1 cellular context compared by ENCODE assay signal in genomic region chr16:61946019-61946418, GRCh38.
TF ChIP-seq lines count a peak whose summit lies in the region.

No MANE protein-coding gene starts in this region.

TF ChIP-seq in GM12878, 131 proteins besides CTCF, POLR2A, EP300 and RAD21 (continued from another document):
- TF ChIP-seq ZBTB40 (IDR thresholded peaks at IDR 0.05; ENCODE audit: borderline replicate concordance) (no peak), CBFB (IDR thresholded peaks at IDR 0.05; ENCODE audit: low read depth) (no peak), BCLAF1 (IDR thresholded peaks at IDR 0.05) (no peak), REST (IDR thresholded peaks at IDR 0.05; ENCODE audit: low read depth, low read length) (no peak), JUNB (IDR thresholded peaks at IDR 0.05) (no peak), NFIC (IDR thresholded peaks at IDR 0.05; ENCODE audit: low read depth, low read length) (no peak), WRNIP1 (IDR thresholded peaks at IDR 0.05; ENCODE audit: borderline replicate concordance, low read depth, low read length) (no peak), ZNF217 (IDR thresholded peaks at IDR 0.05) (no peak), YBX1 (IDR thresholded peaks at IDR 0.05) (no peak), ELK1 (IDR thresholded peaks at IDR 0.05; ENCODE audit: low read depth, low read length) (no peak), ZNF384 (IDR thresholded peaks at IDR 0.05; ENCODE audit: borderline replicate concordance, low read depth, low read length) (no peak), BCL11A (IDR thresholded peaks at IDR 0.05; ENCODE audit: low read depth, low read length) (no peak), CHD1 (IDR thresholded peaks at IDR 0.05; ENCODE audit: low read depth, low read length) (no peak)
- TF ChIP-seq, protein P1, sequence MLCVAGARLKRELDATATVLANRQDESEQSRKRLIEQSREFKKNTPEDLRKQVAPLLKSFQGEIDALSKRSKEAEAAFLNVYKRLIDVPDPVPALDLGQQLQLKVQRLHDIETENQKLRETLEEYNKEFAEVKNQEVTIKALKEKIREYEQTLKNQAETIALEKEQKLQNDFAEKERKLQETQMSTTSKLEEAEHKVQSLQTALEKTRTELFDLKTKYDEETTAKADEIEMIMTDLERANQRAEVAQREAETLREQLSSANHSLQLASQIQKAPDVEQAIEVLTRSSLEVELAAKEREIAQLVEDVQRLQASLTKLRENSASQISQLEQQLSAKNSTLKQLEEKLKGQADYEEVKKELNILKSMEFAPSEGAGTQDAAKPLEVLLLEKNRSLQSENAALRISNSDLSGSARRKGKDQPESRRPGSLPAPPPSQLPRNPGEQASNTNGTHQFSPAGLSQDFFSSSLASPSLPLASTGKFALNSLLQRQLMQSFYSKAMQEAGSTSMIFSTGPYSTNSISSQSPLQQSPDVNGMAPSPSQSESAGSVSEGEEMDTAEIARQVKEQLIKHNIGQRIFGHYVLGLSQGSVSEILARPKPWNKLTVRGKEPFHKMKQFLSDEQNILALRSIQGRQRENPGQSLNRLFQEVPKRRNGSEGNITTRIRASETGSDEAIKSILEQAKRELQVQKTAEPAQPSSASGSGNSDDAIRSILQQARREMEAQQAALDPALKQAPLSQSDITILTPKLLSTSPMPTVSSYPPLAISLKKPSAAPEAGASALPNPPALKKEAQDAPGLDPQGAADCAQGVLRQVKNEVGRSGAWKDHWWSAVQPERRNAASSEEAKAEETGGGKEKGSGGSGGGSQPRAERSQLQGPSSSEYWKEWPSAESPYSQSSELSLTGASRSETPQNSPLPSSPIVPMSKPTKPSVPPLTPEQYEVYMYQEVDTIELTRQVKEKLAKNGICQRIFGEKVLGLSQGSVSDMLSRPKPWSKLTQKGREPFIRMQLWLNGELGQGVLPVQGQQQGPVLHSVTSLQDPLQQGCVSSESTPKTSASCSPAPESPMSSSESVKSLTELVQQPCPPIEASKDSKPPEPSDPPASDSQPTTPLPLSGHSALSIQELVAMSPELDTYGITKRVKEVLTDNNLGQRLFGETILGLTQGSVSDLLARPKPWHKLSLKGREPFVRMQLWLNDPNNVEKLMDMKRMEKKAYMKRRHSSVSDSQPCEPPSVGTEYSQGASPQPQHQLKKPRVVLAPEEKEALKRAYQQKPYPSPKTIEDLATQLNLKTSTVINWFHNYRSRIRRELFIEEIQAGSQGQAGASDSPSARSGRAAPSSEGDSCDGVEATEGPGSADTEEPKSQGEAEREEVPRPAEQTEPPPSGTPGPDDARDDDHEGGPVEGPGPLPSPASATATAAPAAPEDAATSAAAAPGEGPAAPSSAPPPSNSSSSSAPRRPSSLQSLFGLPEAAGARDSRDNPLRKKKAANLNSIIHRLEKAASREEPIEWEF (IDR thresholded peaks at IDR 0.05; ENCODE audit: insufficient replicate concordance, low read depth, low read length), result no peak
